37 cellular contexts compared by ENCODE assay signal in the genomic region with DNA sequence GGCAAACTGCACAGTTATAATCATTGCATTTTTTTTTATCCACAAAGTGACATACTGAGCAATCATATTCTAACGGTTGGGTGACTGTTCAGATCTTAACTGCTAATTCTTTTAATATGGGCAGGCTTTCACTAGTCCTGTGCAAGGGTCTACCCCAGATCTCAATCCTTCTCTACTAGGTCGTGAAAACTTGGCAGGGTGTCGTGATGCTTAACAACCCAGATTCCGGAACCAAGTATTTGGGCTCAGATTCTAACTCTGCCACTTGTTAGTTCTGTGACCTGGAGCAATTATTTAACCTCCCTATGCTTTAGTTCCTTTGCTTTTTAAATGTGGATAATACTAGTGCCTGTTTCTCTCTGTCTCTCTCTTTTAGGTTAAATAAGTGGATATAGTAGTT. TPM values are rescaled to one million over a fixed set of nuclear protein-coding genes. Genes with fewer than 3 reads are reported as not detected.
"Had no signal": no experiment of that assay in that cellular context is flagged by ENCODE, and none has a peak within 500 bp of the region (broad histone marks: within the 10 kb centered on the region; RNA-seq: fewer than 3 reads in every experiment).

No MANE protein-coding gene starts in this region.

- H3K27ac ChIP-seq: brain microvascular endothelial cell, coronary artery, dorsolateral prefrontal cortex, esophagus muscularis mucosa, gastroesophageal sphincter, WERI-Rb-1 had no signal

- H3K4me3 ChIP-seq: coronary artery, dorsolateral prefrontal cortex, esophagus muscularis mucosa, gastroesophageal sphincter had no signal

- H3K36me3 ChIP-seq: brain microvascular endothelial cell, esophagus muscularis mucosa, gastroesophageal sphincter, WERI-Rb-1 had no signal

- H3K36me3 Mint-ChIP-seq: activated CD4-positive, alpha-beta memory T cell treated with anti-CD3 and anti-CD28 coated beads for 36 hours; activated CD8-positive, alpha-beta memory T cell treated with anti-CD3 and anti-CD28 coated beads, Interleukin-2, amount 10 ng/mL, durations not matched to agents 7 days and 5 days; activated naive CD4-positive, alpha-beta T cell treated with anti-CD3 and anti-CD28 coated beads, Interleukin-2, amount 10 ng/mL, durations not matched to agents 7 days and 5 days; activated naive CD4-positive, alpha-beta T cell treated with anti-CD3 and anti-CD28 coated beads, Interleukin-2, amount 50 U/mL, for 72 hours; activated naive CD8-positive, alpha-beta T cell treated with anti-CD3 and anti-CD28 coated beads, Interleukin-2, amount 10 ng/mL, durations not matched to agents 7 days and 5 days had no signal

- H3K9me3 ChIP-seq: esophagus muscularis mucosa, gastroesophageal sphincter had no signal

- H3K27ac Mint-ChIP-seq: activated CD4-positive, alpha-beta memory T cell treated with anti-CD3 and anti-CD28 coated beads for 36 hours; activated CD4-positive, alpha-beta T cell treated with anti-CD3 and anti-CD28 coated beads for 36 hours; activated CD4-positive, alpha-beta T cell treated with anti-CD3 and anti-CD28 coated beads, Interleukin-2, amount 10 ng/mL, durations not matched to agents 24 days and 14 days; activated CD8-positive, alpha-beta memory T cell treated with anti-CD3 and anti-CD28 coated beads, Interleukin-2, amount 10 ng/mL, durations not matched to agents 7 days and 5 days; activated CD8-positive, alpha-beta T cell treated with anti-CD3 and anti-CD28 coated beads, Interleukin-2, amount 10 ng/mL, durations not matched to agents 7 days and 5 days; activated naive CD4-positive, alpha-beta T cell treated with anti-CD3 and anti-CD28 coated beads, Interleukin-2, amount 10 ng/mL, durations not matched to agents 7 days and 5 days; activated naive CD4-positive, alpha-beta T cell treated with anti-CD3 and anti-CD28 coated beads, Interleukin-2, amount 50 U/mL, for 72 hours; activated naive CD8-positive, alpha-beta T cell treated with anti-CD3 and anti-CD28 coated beads, Interleukin-2, amount 10 ng/mL, durations not matched to agents 7 days and 5 days; activated T-cell treated with anti-CD3 and anti-CD28 coated beads, Interleukin-2, amount 50 U/mL, for 24 hours; activated T-cell treated with anti-CD3 and anti-CD28 coated beads, Interleukin-2, amount 50 U/mL, for 72 hours; dendritic cell treated with granulocyte-macrophage colony-stimulating factor and Interleukin-4, amounts not matched to agents 40 ng/mL and 50 ng/mL, for 4 days; T-helper 17 cell; T-helper 2 cell treated with Interferon-gamma antibody and Interleukin-4, amounts not matched to agents 5 μg/mL and 100 μg/mL, for 36 hours had no signal

- H3K4me3 Mint-ChIP-seq: activated CD4-positive, alpha-beta memory T cell treated with anti-CD3 and anti-CD28 coated beads for 36 hours; activated CD4-positive, alpha-beta T cell treated with anti-CD3 and anti-CD28 coated beads for 36 hours; activated CD4-positive, alpha-beta T cell treated with anti-CD3 and anti-CD28 coated beads, Interleukin-2, amount 10 ng/mL, durations not matched to agents 24 days and 14 days; activated CD8-positive, alpha-beta memory T cell treated with anti-CD3 and anti-CD28 coated beads, Interleukin-2, amount 10 ng/mL, durations not matched to agents 7 days and 5 days; activated CD8-positive, alpha-beta T cell treated with anti-CD3 and anti-CD28 coated beads, Interleukin-2, amount 10 ng/mL, durations not matched to agents 7 days and 5 days; activated naive CD4-positive, alpha-beta T cell treated with anti-CD3 and anti-CD28 coated beads, Interleukin-2, amount 10 ng/mL, durations not matched to agents 7 days and 5 days; activated naive CD8-positive, alpha-beta T cell treated with anti-CD3 and anti-CD28 coated beads, Interleukin-2, amount 10 ng/mL, durations not matched to agents 7 days and 5 days; activated T-cell treated with anti-CD3 and anti-CD28 coated beads, Interleukin-2, amount 50 U/mL, for 24 hours; activated T-cell treated with anti-CD3 and anti-CD28 coated beads, Interleukin-2, amount 50 U/mL, for 72 hours; central memory CD8-positive, alpha-beta T cell; dendritic cell treated with granulocyte-macrophage colony-stimulating factor and Interleukin-4, amounts not matched to agents 40 ng/mL and 50 ng/mL, for 4 days; T-helper 17 cell; T-helper 2 cell treated with Interferon-gamma antibody and Interleukin-4, amounts not matched to agents 5 μg/mL and 100 μg/mL, for 36 hours had no signal

- DNase-seq: activated CD4-positive, alpha-beta memory T cell treated with anti-CD3 and anti-CD28 coated beads for 36 hours; activated CD4-positive, alpha-beta T cell treated with anti-CD3 and anti-CD28 coated beads for 36 hours; activated CD4-positive, alpha-beta T cell treated with anti-CD3 and anti-CD28 coated beads, Interleukin-2, amount 10 ng/mL, durations not matched to agents 24 days and 14 days; activated CD4-positive, CD25-positive, alpha-beta regulatory T cell; activated CD4-positive, CD25-positive, alpha-beta regulatory T cell treated with anti-CD3 and anti-CD28 coated beads, Interleukin-2, amount 50 U/mL, for 72 hours; activated CD8-positive, alpha-beta memory T cell treated with anti-CD3 and anti-CD28 coated beads, Interleukin-2, amount 10 ng/mL, durations not matched to agents 7 days and 5 days; activated CD8-positive, alpha-beta memory T cell treated with anti-CD3 and anti-CD28 coated beads, Interleukin-2, amount 50 U/mL, for 4 hours; activated CD8-positive, alpha-beta T cell treated with anti-CD3 and anti-CD28 coated beads, Interleukin-2, amount 10 ng/mL, durations not matched to agents 7 days and 5 days; activated gamma-delta T cell; activated naive CD4-positive, alpha-beta T cell; activated naive CD4-positive, alpha-beta T cell treated with anti-CD3 and anti-CD28 coated beads, Interleukin-2, amount 10 ng/mL, durations not matched to agents 7 days and 5 days; activated naive CD8-positive, alpha-beta T cell treated with anti-CD3 and anti-CD28 coated beads, Interleukin-2, amount 10 ng/mL, durations not matched to agents 7 days and 5 days; activated T-cell treated with anti-CD3 and anti-CD28 coated beads, Interleukin-2, amount 50 U/mL, for 24 hours; activated T-cell treated with anti-CD3 and anti-CD28 coated beads, Interleukin-2, amount 50 U/mL, for 72 hours; amniotic stem cell; anterior cingulate cortex; brain microvascular endothelial cell; dorsolateral prefrontal cortex; effector memory CD4-positive, alpha-beta T cell; erythroblast; foreskin melanocyte; head of caudate nucleus; T-helper 1 cell; T-helper 17 cell; T1000; WERI-Rb-1 had no signal

- H3K4me1 ChIP-seq: esophagus muscularis mucosa, gastroesophageal sphincter had no signal

- H3K4me1 Mint-ChIP-seq: activated CD4-positive, alpha-beta T cell treated with anti-CD3 and anti-CD28 coated beads, Interleukin-2, amount 10 ng/mL, durations not matched to agents 24 days and 14 days; activated CD8-positive, alpha-beta memory T cell treated with anti-CD3 and anti-CD28 coated beads, Interleukin-2, amount 10 ng/mL, durations not matched to agents 7 days and 5 days; activated naive CD4-positive, alpha-beta T cell treated with anti-CD3 and anti-CD28 coated beads, Interleukin-2, amount 10 ng/mL, durations not matched to agents 7 days and 5 days; activated naive CD8-positive, alpha-beta T cell treated with anti-CD3 and anti-CD28 coated beads, Interleukin-2, amount 10 ng/mL, durations not matched to agents 7 days and 5 days; central memory CD8-positive, alpha-beta T cell had no signal

- H3K9me3 Mint-ChIP-seq: activated CD4-positive, alpha-beta memory T cell treated with anti-CD3 and anti-CD28 coated beads for 36 hours; activated CD4-positive, alpha-beta T cell treated with anti-CD3 and anti-CD28 coated beads, Interleukin-2, amount 10 ng/mL, durations not matched to agents 24 days and 14 days; activated naive CD4-positive, alpha-beta T cell treated with anti-CD3 and anti-CD28 coated beads, Interleukin-2, amount 10 ng/mL, durations not matched to agents 7 days and 5 days; activated naive CD8-positive, alpha-beta T cell treated with anti-CD3 and anti-CD28 coated beads, Interleukin-2, amount 10 ng/mL, durations not matched to agents 7 days and 5 days; activated T-cell treated with anti-CD3 and anti-CD28 coated beads, Interleukin-2, amount 50 U/mL, for 24 hours; central memory CD8-positive, alpha-beta T cell; dendritic cell treated with granulocyte-macrophage colony-stimulating factor and Interleukin-4, amounts not matched to agents 40 ng/mL and 50 ng/mL, for 4 days; T-helper 2 cell treated with Interferon-gamma antibody and Interleukin-4, amounts not matched to agents 5 μg/mL and 100 μg/mL, for 36 hours had no signal

- H3K27me3 ChIP-seq: brain microvascular endothelial cell, gastroesophageal sphincter had no signal

- H3K27me3 Mint-ChIP-seq: dendritic cell treated with granulocyte-macrophage colony-stimulating factor and Interleukin-4, amounts not matched to agents 40 ng/mL and 50 ng/mL, for 4 days had no signal

RNA-seq across cellular contexts. Expression of gene ALDH1A2, which starts 16.4 kb away (rescaled TPM):
- total RNA-seq: activated CD4-positive, alpha-beta T cell treated with anti-CD3 and anti-CD28 coated beads for 36 hours; activated CD8-positive, alpha-beta T cell treated with anti-CD3 and anti-CD28 coated beads, Interleukin-2, amount 10 ng/mL, durations not matched to agents 7 days and 5 days; activated naive CD4-positive, alpha-beta T cell treated with anti-CD3 and anti-CD28 coated beads, Interleukin-2, amount 50 U/mL, for 72 hours had no signal

RNA-seq across cellular contexts. Expression of gene AQP9, which starts 56.3 kb away (rescaled TPM):
- total RNA-seq: activated CD8-positive, alpha-beta memory T cell treated with anti-CD3 and anti-CD28 coated beads, Interleukin-2, amount 10 ng/mL, durations not matched to agents 7 days and 5 days; activated CD8-positive, alpha-beta T cell treated with anti-CD3 and anti-CD28 coated beads, Interleukin-2, amount 10 ng/mL, durations not matched to agents 7 days and 5 days; activated naive CD4-positive, alpha-beta T cell treated with anti-CD3 and anti-CD28 coated beads, Interleukin-2, amount 50 U/mL, for 72 hours; astrocyte; bronchial epithelial cell; fibroblast of lung; fibroblast of villous mesenchyme had no signal
- polyA plus RNA-seq: fibroblast of lung had no signal
